In genomic region chr1:241702436-241702835, GRCh38 we compare ENCODE assay signal across 19 cellular contexts. TPM values are rescaled to one million over a fixed set of nuclear protein-coding genes. Genes with fewer than 3 reads are reported as not detected.
DNase-seq lines count a peak whose midpoint lies in the region; ATAC-seq, FAIRE-seq and TF ChIP-seq lines count a peak whose summit lies in the region.
"Had no signal": no experiment of that assay in that cellular context is flagged by ENCODE, and none has a peak within 500 bp of the region (broad histone marks: within the 10 kb centered on the region; RNA-seq: fewer than 3 reads in every experiment).

No MANE protein-coding gene starts in this region.

- H3K4me1 Mint-ChIP-seq in effector memory CD8-positive, alpha-beta T cell (ENCODE audit: low read depth in 2 of 2): peaks cover 7 to 11% of the 10 kb centered on the region in 2 donors
- H3K4me1 Mint-ChIP-seq: neural crest cell had no signal

- H4K5ac ChIP-seq in IMR-90 (ENCODE audit: low read depth, low read length): no peak overlapping the region

- H3K9me1 ChIP-seq in IMR-90 (ENCODE audit: insufficient read depth, low read length): no peaks in the 10 kb centered on the region
- no peaks in the 10 kb centered on the region for H3K9me1 ChIP-seq in K562 (ENCODE audit: control insufficient read depth, insufficient read depth, low read length)

- no peaks in the 10 kb centered on the region for H3K79me2 ChIP-seq in K562 (ENCODE audit: control insufficient read depth, insufficient read depth, low read length)

- H3K79me1 ChIP-seq in IMR-90 (ENCODE audit: low read depth in 1 of 2, low read length in 2 of 2): no peaks in the 10 kb centered on the region

- H2BK5ac ChIP-seq in IMR-90 (ENCODE audit: low read depth, low read length, poor library complexity, severe bottlenecking): no peak overlapping the region

- no peak overlapping the region for H2BK20ac ChIP-seq in IMR-90 (ENCODE audit: low read depth, low read length)

- H4K20me1 ChIP-seq in IMR-90 (ENCODE audit: insufficient read depth, low read length): no peaks in the 10 kb centered on the region
- H4K20me1 ChIP-seq in K562 (replicated peaks; ENCODE audit: control insufficient read depth, insufficient read depth, low read length): no peaks in the 10 kb centered on the region

- H3K56ac ChIP-seq in IMR-90 (ENCODE audit: extremely low read depth, insufficient read depth, low read length): no peak overlapping the region

- H3K4me2 ChIP-seq in IMR-90 (ENCODE audit: low read depth, low read length) (no peak overlapping the region), K562 (ENCODE audit: insufficient read depth, low read length) (no peak overlapping the region)

- H4K8ac ChIP-seq in IMR-90 (ENCODE audit: low read depth in 2 of 2, low read length in 2 of 2): no peak overlapping the region

- no peak for FAIRE-seq in K562 (lab: Jason Lieb, UNC)

- no peak overlapping the region for H2AK5ac ChIP-seq in IMR-90 (ENCODE audit: low read depth, low read length)

- H2BK120ac ChIP-seq in IMR-90 (ENCODE audit: low read depth, low read length): no peak overlapping the region

- H3K9ac ChIP-seq in IMR-90 (ENCODE audit: low read depth, low read length): no peak overlapping the region
- H3K9ac ChIP-seq in K562 (ENCODE audit: insufficient read depth in 1 of 2, low read depth in 2 of 2, low read length in 2 of 2): no peak overlapping the region

- H2AFZ ChIP-seq in IMR-90 (replicated peaks; ENCODE audit: low read length, poor library complexity) (no peak overlapping the region), K562 (ENCODE audit: low read depth, low read length) (no peak overlapping the region)

- no peak overlapping the region for H3K4me3 Mint-ChIP-seq in effector memory CD8-positive, alpha-beta T cell
- H3K4me3 Mint-ChIP-seq: activated CD8-positive, alpha-beta T cell treated with anti-CD3 and anti-CD28 coated beads for 36 hours; activated T-helper 17 cell treated with anti-CD3 and anti-CD28 coated beads, Interleukin-2, amount 50 U/mL, for 72 hours; neural crest cell had no signal

- H3K9me3 Mint-ChIP-seq in effector memory CD8-positive, alpha-beta T cell: no peaks in the 10 kb centered on the region

- no peak overlapping the region for H3K18ac ChIP-seq in IMR-90 (ENCODE audit: low read depth, low read length)

- H3K14ac ChIP-seq in IMR-90 (replicated peaks; ENCODE audit: low read depth, low read length): no peak overlapping the region

- H3K9me3 ChIP-seq in IMR-90 (ENCODE audit: control insufficient read depth, insufficient read depth, low read length) (no peaks in the 10 kb centered on the region), K562 (replicated peaks; ENCODE audit: control insufficient read depth, insufficient read depth, low read depth, low read length) (peaks cover 14% of the 10 kb centered on the region)
- H3K9me3 ChIP-seq: thyroid gland had no signal

- H3K36me3 Mint-ChIP-seq in effector memory CD8-positive, alpha-beta T cell (ENCODE audit: insufficient read depth): no peaks in the 10 kb centered on the region

- in situ Hi-C loops in IMR-90 (cut with MboI; ENCODE audit: low sequenced_read_pairs) (no loop called here), K562 (cut with MboI) (no loop called here)

- H3K27me3 Mint-ChIP-seq in effector memory CD8-positive, alpha-beta T cell: no peaks in the 10 kb centered on the region
- H3K27me3 Mint-ChIP-seq: activated CD8-positive, alpha-beta T cell treated with anti-CD3 and anti-CD28 coated beads for 36 hours; activated T-helper 17 cell treated with anti-CD3 and anti-CD28 coated beads, Interleukin-2, amount 50 U/mL, for 72 hours had no signal

- H3K4me1 ChIP-seq in IMR-90 (ENCODE audit: control insufficient read depth, insufficient read depth, low read length) (no peaks in the 10 kb centered on the region), K562 (replicated peaks in 1 of 2; ENCODE audit: control insufficient read depth in 2 of 2, insufficient read depth in 2 of 2, low read length in 2 of 2) (peaks cover 4 to 28% of the 10 kb centered on the region in 2 experiments)
- H3K4me1 ChIP-seq: thyroid gland had no signal

- intact Hi-C loops in IMR-90 (cut with micrococcal nuclease) (no loop called here), K562 (cut with micrococcal nuclease) (no loop called here)

- H2BK15ac ChIP-seq in IMR-90 (ENCODE audit: low read depth, low read length): no peak overlapping the region

- no peak for TF ChIP-seq EP300 in K562 (IDR thresholded peaks at IDR 0.05; ENCODE audit: low read length)

- no peak overlapping the region for H3K4ac ChIP-seq in IMR-90 (ENCODE audit: low read depth, low read length)

- H3K4me3 ChIP-seq in IMR-90 (ENCODE audit: insufficient read depth, low read depth, low read length): no peak overlapping the region
- H3K4me3 ChIP-seq in K562: no peak overlapping the region
- H3K4me3 ChIP-seq: thyroid gland had no signal

- TF ChIP-seq POLR2A in IMR-90 (IDR thresholded peaks at IDR 0.05; ENCODE audit: low read depth, low read length) (no peak), K562 (conservative IDR thresholded peaks at IDR 0.05) (no peak)

- H3K23ac ChIP-seq in IMR-90 (ENCODE audit: low read depth, low read length): no peak overlapping the region

- TF ChIP-seq RAD21 in IMR-90 (IDR thresholded peaks at IDR 0.05; ENCODE audit: low read length): no peak
- TF ChIP-seq RAD21 in K562 (CRISPR knock-in tag; conservative IDR thresholded peaks at IDR 0.05 in 1 of 2, IDR thresholded peaks at IDR 0.05 in 1 of 2): no peak

- ATAC-seq in IMR-90 (ENCODE audit: low read depth) (no peak), K562 (no peak), HG03460 (IDR thresholded peaks at IDR 0.05; ENCODE audit: unreplicated experiment) (no peak), HG02938 (IDR thresholded peaks at IDR 0.05; ENCODE audit: unreplicated experiment) (no peak)
- no peak for ATAC-seq in effector memory CD8-positive, alpha-beta T cell (replicated peaks)
- ATAC-seq: activated CD8-positive, alpha-beta T cell treated with anti-CD3 and anti-CD28 coated beads for 36 hours; activated T-helper 17 cell treated with anti-CD3 and anti-CD28 coated beads, Interleukin-2, amount 50 U/mL, for 72 hours had no signal

- DNase-seq in AG09319 (ENCODE audit: extremely low read depth, low read depth) (peak; percentile 15), IMR-90 (peak; percentile 26), K562 (ENCODE audit: extremely low read depth in 1 of 4, low spot score in 3 of 4) (no peak), kidney tubule cell (ENCODE audit: low spot score) (peak; percentile 53), RKO (ENCODE audit: low spot score) (no peak)
- DNase-seq in effector memory CD8-positive, alpha-beta T cell: no peak
- DNase-seq: activated CD8-positive, alpha-beta T cell treated with anti-CD3 and anti-CD28 coated beads for 36 hours; AML-193; aorta; NCI-H1417; NCI-H345; retina; thyroid gland had no signal

- no peaks in the 10 kb centered on the region for H3K36me3 ChIP-seq in IMR-90 (ENCODE audit: control insufficient read depth, insufficient read depth, low read length)
- no peaks in the 10 kb centered on the region for H3K36me3 ChIP-seq in K562 (ENCODE audit: control insufficient read depth, insufficient read depth, low read length)
- H3K36me3 ChIP-seq: thyroid gland had no signal

- POLR2A ChIA-PET in IMR-90 (lab: Charles Lee; ENCODE audit: unreplicated experiment) (no interaction called here), K562 (lab: Yijun Ruan, JAX) (no interaction called here)

- H3K27ac Mint-ChIP-seq in effector memory CD8-positive, alpha-beta T cell: no peak overlapping the region
- H3K27ac Mint-ChIP-seq: activated CD8-positive, alpha-beta T cell treated with anti-CD3 and anti-CD28 coated beads for 36 hours; activated T-helper 17 cell treated with anti-CD3 and anti-CD28 coated beads, Interleukin-2, amount 50 U/mL, for 72 hours had no signal

- dilution Hi-C loops in IMR-90 (cut with HindIII; ENCODE audit: low sequenced_read_pairs, unreplicated experiment): no loop called here

- no peak overlapping the region for H2AK9ac ChIP-seq in IMR-90 (replicated peaks; ENCODE audit: low read depth, low read length, poor library complexity)

- TF ChIP-seq CTCF in AG09319 (IDR thresholded peaks at IDR 0.05; ENCODE audit: low read depth, low read length): no peak
- no peak for TF ChIP-seq CTCF in IMR-90 (conservative IDR thresholded peaks at IDR 0.05; ENCODE audit: low read depth, low read length)
- TF ChIP-seq CTCF in K562 (IDR thresholded peaks at IDR 0.05 in 2 of 3, conservative IDR thresholded peaks at IDR 0.05 in 1 of 3; ENCODE audit: insufficient read depth in 2 of 3, low read depth in 1 of 3, low read length in 3 of 3): no peak

- BruUV-seq in IMR-90 (replicated peaks; lab: Mats Ljungman, UMichigan): no TSS peak
- BruUV-seq in K562 (replicated peaks; lab: Mats Ljungman, UMichigan): no TSS peak

- CTCF ChIA-PET in IMR-90 (lab: Yijun Ruan, JAX) (interaction anchor here (0.6 to 1.0 kb wide), 3 partner anchors 49 to 1716 kb away, joined by 3 to 4 read pairs (median 3); no protein-coding TSS in a partner anchor), K562 (lab: Yijun Ruan, JAX; ENCODE audit: low intra/inter-chr PET ratio) (no interaction called here)

- H3K27ac ChIP-seq in IMR-90 (ENCODE audit: insufficient read depth, low read length): no peak overlapping the region
- no peak overlapping the region for H3K27ac ChIP-seq in K562 (ENCODE audit: extremely low read depth, low read depth, low read length)
- H3K27ac ChIP-seq: thyroid gland had no signal

- no peaks in the 10 kb centered on the region; the same call in 1 of the 2 replicates for H3K27me3 ChIP-seq in IMR-90 (ENCODE audit: control insufficient read depth, insufficient read depth, low read length)
- no peaks in the 10 kb centered on the region; a peak in 1 of 5 replicates for H3K27me3 ChIP-seq in K562 (ENCODE audit: control insufficient read depth in 2 of 2, insufficient read depth in 2 of 2, low read length in 2 of 2)
- H3K27me3 ChIP-seq: thyroid gland had no signal

- no peak overlapping the region for H4K91ac ChIP-seq in IMR-90 (ENCODE audit: insufficient read depth, low read depth, low read length)

RNA-seq across cellular contexts. Expression of gene WDR64, which starts 50.4 kb away (rescaled TPM):
- total RNA-seq in IMR-90 (2012; rRNA removed) (not detected in 2 replicates), K562 (2014; rRNA removed) (not detected in 2 replicates), K562 (2014; rRNA removed; fragmentation: Illumina TruSeq; extraction: Trizol) (0.06 and 0.29 TPM in 2 replicates), K562 (2015; rRNA removed; fragmentation: Illumina TruSeq; extraction: Trizol) (not detected in 2 replicates), K562 (2021) (not detected in 2 replicates)
- polyA plus RNA-seq in IMR-90 (2012; rRNA removed) (not detected in 2 replicates), K562 (2011; rRNA removed) (not detected in 2 replicates), K562 (2014; fragmentation: Illumina TruSeq; extraction: Trizol) (0.06 and 0.08 TPM in 2 replicates), K562 (2014; fragmentation: Nextera tagmentation; extraction: Ambion mirVana) (under 1 TPM; 0.17 to 0.21 TPM), K562 (2014; rRNA removed) (not detected in 2 replicates)
- polyA plus RNA-seq in IMR-90 (2012; cell fraction: cytosol; rRNA removed): not detected in 2 replicates
- polyA plus RNA-seq in IMR-90 (2012; cell fraction: nucleus; rRNA removed; ENCODE audit: low replicate concordance): not detected in 2 replicates
- total RNA-seq in K562 (2011; cell fraction: chromatin; rRNA removed; ENCODE audit: low replicate concordance): 0.40 TPM in 1 of 2 replicates, not detected in the other
- total RNA-seq in K562 (2011; cell fraction: nucleolus; rRNA removed): not detected in 2 replicates
- total RNA-seq in K562 (2011; cell fraction: nucleoplasm; rRNA removed): not detected in 2 replicates
- not detected in 2 replicates for polyA plus RNA-seq in K562 (2011; cell fraction: cytosol; rRNA removed)
- polyA plus RNA-seq in K562 (2011; cell fraction: nucleus; rRNA removed): 0.04 TPM in 1 of 2 replicates, not detected in the other
- 0.07 and 0.25 TPM in 2 replicates for polyA plus RNA-seq in K562 (2012)
- polyA minus RNA-seq in K562 (2011; rRNA and poly(A)+ RNA removed): not detected in 2 replicates
- not detected in 2 replicates for polyA minus RNA-seq in K562 (2011; cell fraction: cytosol; rRNA and poly(A)+ RNA removed)
- not detected in 2 replicates for polyA minus RNA-seq in K562 (2011; cell fraction: nucleus; rRNA and poly(A)+ RNA removed)
- total RNA-seq: activated CD8-positive, alpha-beta T cell treated with anti-CD3 and anti-CD28 coated beads for 36 hours; activated T-helper 17 cell treated with anti-CD3 and anti-CD28 coated beads, Interleukin-2, amount 50 U/mL, for 72 hours; aorta; dermis microvascular lymphatic vessel endothelial cell; fibroblast of lung; neural crest cell; thyroid gland had no signal
- polyA plus RNA-seq: aorta, fibroblast of lung had no signal

Comparison
In these comparisons a context has a peak if more than half of its experiments do, and no peak if none do; other contexts are left out.
1. DNase-seq: peak in AG09319 (single experiment), IMR-90 (single experiment) and kidney tubule cell (single experiment); none in K562 (0 of 4), RKO (single experiment) and effector memory CD8-positive, alpha-beta T cell (0 of 3).